In the genomic region with DNA sequence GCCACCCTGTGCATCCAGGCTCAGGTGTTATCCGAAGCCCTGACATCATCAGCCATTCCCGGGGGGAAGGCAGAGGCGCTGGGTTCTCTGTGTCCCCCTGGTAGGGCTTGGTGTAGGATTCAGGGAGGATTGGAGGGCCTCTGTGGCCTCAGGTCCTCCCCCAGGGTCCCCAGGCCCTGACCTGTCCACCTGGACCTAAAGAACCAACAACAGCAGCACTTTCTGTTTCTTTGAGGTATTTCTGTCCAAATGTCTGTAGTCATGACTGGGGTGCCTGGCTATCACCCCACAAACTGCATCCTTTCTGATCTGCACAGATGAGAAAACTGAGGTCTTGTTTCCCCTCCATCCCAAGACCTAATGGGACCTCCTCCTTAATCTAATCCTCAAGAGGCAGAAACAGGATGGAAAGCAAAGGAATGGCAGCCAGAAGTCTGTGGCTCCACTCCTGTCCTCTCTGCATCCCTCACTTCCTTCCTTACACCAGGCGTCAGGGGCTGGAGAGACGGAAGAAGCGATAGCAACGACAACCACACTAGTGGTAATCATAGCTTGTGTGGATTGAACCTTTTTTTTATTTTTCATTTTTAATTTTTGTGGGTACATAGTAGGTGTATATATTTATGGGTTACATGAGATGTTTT, we compare ENCODE assay signal across 13 cellular contexts. TPM values are rescaled to one million over a fixed set of nuclear protein-coding genes. Genes with fewer than 3 reads are reported as not detected.
DNase-seq lines count a peak whose midpoint lies in the region; ATAC-seq, FAIRE-seq and TF ChIP-seq lines count a peak whose summit lies in the region.
"Had no signal": no experiment of that assay in that cellular context is flagged by ENCODE, and none has a peak within 500 bp of the region (broad histone marks: within the 10 kb centered on the region; RNA-seq: fewer than 3 reads in every experiment).

No MANE protein-coding gene starts in this region.

- H3K4me3 ChIP-seq in PC-9 (no peak overlapping the region), esophagus (ENCODE audit: low read depth in 1 of 2, low read length in 2 of 2) (no peak overlapping the region), gastrocnemius medialis (no peak overlapping the region), HAP-1 (no peak overlapping the region)

- BruUV-seq in PC-9 (replicated peaks; lab: Mats Ljungman, UMichigan), result TSS peak; percentile 95

- peaks cover 16% of the 10 kb centered on the region for H3K4me1 ChIP-seq in PC-9 (replicated peaks; ENCODE audit: insufficient read depth)
- peaks cover 3 to 13% of the 10 kb centered on the region in 2 donors for H3K4me1 ChIP-seq in esophagus (ENCODE audit: control insufficient read depth in 2 of 2, insufficient read depth in 2 of 2, low read length in 1 of 2)
- H3K4me1 ChIP-seq in gastrocnemius medialis, result peaks cover 3 to 6% of the 10 kb centered on the region in 2 donors
- peaks cover 4% of the 10 kb centered on the region; the same call in 1 of the 2 replicates for H3K4me1 ChIP-seq in HAP-1

- ATAC-seq in gastrocnemius medialis (no peak), GM21381 (IDR thresholded peaks at IDR 0.05; ENCODE audit: unreplicated experiment) (no peak), HG02885 (IDR thresholded peaks at IDR 0.05; ENCODE audit: poor library complexity, unreplicated experiment) (no peak)

- no peak for TF ChIP-seq CTCF in PC-9 (conservative IDR thresholded peaks at IDR 0.05)
- no peak for TF ChIP-seq CTCF in gastrocnemius medialis (IDR thresholded peaks at IDR 0.05 in 4 of 5, conservative IDR thresholded peaks at IDR 0.05 in 1 of 5)

- H4K20me1 ChIP-seq in PC-9 (ENCODE audit: insufficient read depth), result no peaks in the 10 kb centered on the region

- no peaks in the 10 kb centered on the region for H3K9me3 ChIP-seq in PC-9 (ENCODE audit: insufficient read depth, low read depth)
- no peaks in the 10 kb centered on the region for H3K9me3 ChIP-seq in esophagus (ENCODE audit: control insufficient read depth in 2 of 2, insufficient read depth in 1 of 2, low read depth in 1 of 2, low read length in 1 of 2)
- H3K9me3 ChIP-seq in gastrocnemius medialis, result no peaks in the 10 kb centered on the region
- no peaks in the 10 kb centered on the region for H3K9me3 ChIP-seq in HAP-1

- no peaks in the 10 kb centered on the region for H3K79me2 ChIP-seq in PC-9 (ENCODE audit: low read depth)

- CTCF ChIA-PET in PC-9 (lab: Charles Lee), result no interaction called here

- FAIRE-seq in GM12891 (lab: Jason Lieb, UNC), result peak; percentile 9
- FAIRE-seq: H1 had no signal

- H3F3A ChIP-seq in PC-9 (ENCODE audit: insufficient read depth, low read depth), result no peaks in the 10 kb centered on the region

- no peak for TF ChIP-seq POLR2A in GM12891 (IDR thresholded peaks at IDR 0.05; ENCODE audit: low read depth, low read length)
- TF ChIP-seq POLR2A in gastrocnemius medialis (IDR thresholded peaks at IDR 0.05), result no peak

- 0 out of 2 replicates have a peak overlapping the region, but pooled peaks have one; percentile 15 for H3K4me2 ChIP-seq in PC-9

- H3K27ac ChIP-seq in PC-9 (peak overlapping the region; percentile 60), esophagus (ENCODE audit: low read depth in 2 of 2, low read length in 1 of 2) (peak overlapping the region; percentile 10 to 58), gastrocnemius medialis (peak overlapping the region; percentile 68 to 79 (median 76))

- no peaks in the 10 kb centered on the region for H3K9me2 ChIP-seq in PC-9 (ENCODE audit: insufficient read depth)

- intact Hi-C loops in PC-9 (cut with micrococcal nuclease; ENCODE audit: unreplicated experiment), result no loop called here
- intact Hi-C loops in gastrocnemius medialis (cut with DNase I; ENCODE audit: low total_unique reads), result no loop called here

- POLR2A ChIA-PET in PC-9 (lab: Charles Lee; ENCODE audit: unreplicated experiment), result interaction anchor here (0.6 to 1.2 kb wide), 2 partner anchors 9 to 12 kb away, joined by 3 to 4 read pairs; partner anchors contain the start of gene NLRC5

- DNase-seq in GM12891 (ENCODE audit: insufficient read length, low spot score), result no peak
- DNase-seq in PC-9, result no peak
- DNase-seq in gastrocnemius medialis, result no peak
- DNase-seq in CD1c-positive myeloid dendritic cell (ENCODE audit: extremely low spot score), result no peak
- no peak for DNase-seq in HAP-1 (ENCODE audit: low spot score in 2 of 2)
- DNase-seq: DND-41; effector CD4-positive, alpha-beta T cell; NCI-H69 had no signal

- H3K27me3 ChIP-seq in PC-9 (ENCODE audit: insufficient read depth, low read depth), result no peaks in the 10 kb centered on the region
- H3K27me3 ChIP-seq in esophagus (ENCODE audit: control insufficient read depth in 1 of 2, insufficient read depth in 2 of 2, low read length in 2 of 2), result no peaks in the 10 kb centered on the region
- no peaks in the 10 kb centered on the region for H3K27me3 ChIP-seq in gastrocnemius medialis
- no peaks in the 10 kb centered on the region for H3K27me3 ChIP-seq in HAP-1 (ENCODE audit: low read depth)

- WGBS in esophagus, 2 donors, result 81 to 82% methylated on average over 7 of the region's 7 CpGs

- in situ Hi-C loops in gastrocnemius medialis (cut with MboI; ENCODE audit: low sequenced_read_pairs in 4 of 4), result no loop called here
- in situ Hi-C loops in HAP-1 (cut with MboI; ENCODE audit: low sequenced_read_pairs), result no loop called here

- no peak overlapping the region for H2AFZ ChIP-seq in PC-9

- H3K36me3 ChIP-seq in PC-9 (ENCODE audit: low read depth) (no peaks in the 10 kb centered on the region), esophagus (ENCODE audit: control insufficient read depth in 2 of 2, insufficient read depth in 2 of 2, low read length in 1 of 2) (peaks cover 0 to 7% of the 10 kb centered on the region in 2 donors), gastrocnemius medialis (no peaks in the 10 kb centered on the region), HAP-1 (replicated peaks) (no peaks in the 10 kb centered on the region)

TF ChIP-seq in GM12891, 5 proteins besides CTCF, POLR2A, EP300 and RAD21:
- TF ChIP-seq SPI1 (IDR thresholded peaks at IDR 0.05; ENCODE audit: low read depth, low read length) (no peak), POU2F2 (IDR thresholded peaks at IDR 0.05; ENCODE audit: low read depth, low read length) (no peak), TAF1 (IDR thresholded peaks at IDR 0.05; ENCODE audit: low read depth, low read length) (no peak), POLR2AphosphoS5 (IDR thresholded peaks at IDR 0.05; ENCODE audit: low read depth, low read length) (no peak), PAX5 (IDR thresholded peaks at IDR 0.05; ENCODE audit: insufficient read depth, low read length, severe bottlenecking) (no peak)

RNA-seq across cellular contexts. Expression of gene NLRC5, which starts 11.8 kb away (rescaled TPM):
- 44.7 TPM for polyA plus RNA-seq in GM12891 (2012; ENCODE audit: low read depth, missing spikeins)
- total RNA-seq in PC-9 (2021) (21.9 and 29.7 TPM in 2 replicates), gastrocnemius medialis (1 to 10 TPM; 2.5 to 9.4 (median 5.1) TPM)
- 10 to 100 TPM; 11.3 to 21.7 TPM for polyA plus RNA-seq in esophagus

RNA-seq across cellular contexts. Expression of gene CETP, which starts 39.4 kb away (rescaled TPM):
- 7.3 TPM for polyA plus RNA-seq in GM12891 (2012; ENCODE audit: low read depth, missing spikeins)
- not detected in 2 replicates for total RNA-seq in PC-9 (2021)
- polyA plus RNA-seq in esophagus, result under 1 TPM in 1 of 2 donors, not detected in 1; 0.06 TPM
- not detected for total RNA-seq in gastrocnemius medialis
- total RNA-seq: H1; T-helper 1 cell treated with Interleukin-12 subunit alpha and Interleukin-12 subunit beta and Interleukin-4 antibody, amounts not matched to agents 30 ng/mL and 1 ng/mL, for 36 hours had no signal
- polyA plus RNA-seq: H1 had no signal
